21 cellular contexts compared by ENCODE assay signal in genomic region chr5:6755519-6755918, GRCh38. TPM values are rescaled to one million over a fixed set of nuclear protein-coding genes. Genes with fewer than 3 reads are reported as not detected.
A peak's percentile ranks its signal among the peaks of the same experiment; 100 is the strongest.
DNase-seq lines count a peak whose midpoint lies in the region; ATAC-seq, FAIRE-seq and TF ChIP-seq lines count a peak whose summit lies in the region.
"Had no signal": no experiment of that assay in that cellular context is flagged by ENCODE, and none has a peak within 500 bp of the region (broad histone marks: within the 10 kb centered on the region; RNA-seq: fewer than 3 reads in every experiment).

No MANE protein-coding gene starts in this region.

- POLR2A ChIA-PET in HepG2 (lab: Yijun Ruan, JAX), result no interaction called here

- H3K4me1 Mint-ChIP-seq in osteocyte (ENCODE audit: unreplicated experiment), result no peaks in the 10 kb centered on the region

- H3K9me3 ChIP-seq in liver (ENCODE audit: control insufficient read depth in 4 of 4, low read length in 3 of 4) (no peaks in the 10 kb centered on the region), HepG2 (ENCODE audit: low read length) (no peaks in the 10 kb centered on the region), upper lobe of right lung (no peaks in the 10 kb centered on the region)
- H3K9me3 ChIP-seq: A549, BE2C, SJSA1 had no signal

- H3K27me3 Mint-ChIP-seq in osteocyte (ENCODE audit: unreplicated experiment), result no peaks in the 10 kb centered on the region

- WGBS in liver, result 62% methylated on average over 12 of the region's 12 CpGs
- 98% methylated on average over 12 of the region's 12 CpGs for WGBS in HepG2 (ENCODE audit: low lambda C conversion rate)

- no peak overlapping the region for H2AFZ ChIP-seq in HepG2 (ENCODE audit: low read length)

- no peak overlapping the region for H3K4me3 Mint-ChIP-seq in osteocyte (ENCODE audit: unreplicated experiment)
- H3K4me3 Mint-ChIP-seq: HFFc6 had no signal

- no peaks in the 10 kb centered on the region for H3K27me3 ChIP-seq in liver (ENCODE audit: control insufficient read depth in 4 of 4, insufficient read depth in 4 of 4, low read length in 3 of 4)
- no peaks in the 10 kb centered on the region for H3K27me3 ChIP-seq in HepG2 (ENCODE audit: control insufficient read depth in 1 of 2, insufficient read depth in 2 of 2, low read length in 2 of 2)
- H3K27me3 ChIP-seq in upper lobe of right lung, result no peaks in the 10 kb centered on the region
- H3K27me3 ChIP-seq: BE2C, SJSA1 had no signal

- no peak for DNase-seq in HepG2 (ENCODE audit: low spot score)
- DNase-seq in cerebellum (ENCODE audit: low spot score), result peak; percentile 28
- peak; percentile 26 for DNase-seq in mesenteric fat pad (ENCODE audit: low spot score)
- peak; percentile 37 for DNase-seq in upper lobe of right lung
- DNase-seq in osteocyte (ENCODE audit: extremely low spot score, unreplicated experiment), result no peak
- DNase-seq in NCI-H2107 (lab: John Stamatoyannopoulos, UW), result no peak
- DNase-seq: BE2C, EL, GF-D8, HFFc6, NCI-H1092, NCI-H1436, NCI-H187 treated with DMSO at 0.1 percent for 48 hours, NCI-H2227 treated with DMSO at 0.1 percent for 48 hours, NCI-H510A had no signal

- H3K4me3 ChIP-seq in liver (ENCODE audit: low read depth in 1 of 3, low read length in 3 of 3) (no peak overlapping the region), HepG2 (replicated peaks in 1 of 3; ENCODE audit: insufficient read depth in 1 of 3, low read depth in 2 of 3, low read length in 3 of 3) (no peak overlapping the region), upper lobe of right lung (no peak overlapping the region)
- H3K4me3 ChIP-seq: A549, SJSA1 had no signal

- CTCF ChIA-PET in HepG2 (lab: Yijun Ruan, JAX; ENCODE audit: low intra/inter-chr PET ratio, low total read pairs), result no interaction called here

- ATAC-seq in HepG2 (no peak), upper lobe of right lung (no peak), GM19023 (IDR thresholded peaks at IDR 0.05; ENCODE audit: unreplicated experiment) (no peak)
- ATAC-seq: A549, Panc1 had no signal

- no peaks in the 10 kb centered on the region for H3K9me3 Mint-ChIP-seq in osteocyte (ENCODE audit: unreplicated experiment)
- H3K9me3 Mint-ChIP-seq: HFFc6 had no signal

- no peak for FAIRE-seq in HepG2 (lab: Jason Lieb, UNC)
- FAIRE-seq: A549, H54 had no signal

- in situ Hi-C loops in HepG2 (cut with HindIII; ENCODE audit: extremely low pct_ligation_motif_present, low pct_unique_long_range_greater_than_20kb), result no loop called here

- H4K20me1 ChIP-seq in HepG2 (ENCODE audit: insufficient read depth, low read length), result no peaks in the 10 kb centered on the region

- no peak overlapping the region for H3K27ac Mint-ChIP-seq in osteocyte (ENCODE audit: unreplicated experiment)
- H3K27ac Mint-ChIP-seq: HFFc6 had no signal

- no peaks in the 10 kb centered on the region for H3K79me2 ChIP-seq in HepG2 (ENCODE audit: insufficient read depth, low read length)

- no peak overlapping the region for H3K27ac ChIP-seq in liver (ENCODE audit: low read depth in 1 of 2, low read length in 2 of 2)
- no peak overlapping the region for H3K27ac ChIP-seq in HepG2 (ENCODE audit: extremely low read length, insufficient read depth, low read length)
- no peak overlapping the region for H3K27ac ChIP-seq in upper lobe of right lung
- H3K27ac ChIP-seq: A549, SJSA1 had no signal

- TF ChIP-seq CTCF in liver (IDR thresholded peaks at IDR 0.05; ENCODE audit: low read depth, low read length, missing input control) (no peak), HepG2 (CRISPR knock-in tag; IDR thresholded peaks at IDR 0.05) (no peak), upper lobe of right lung (IDR thresholded peaks at IDR 0.05) (no peak), osteocyte (IDR thresholded peaks at IDR 0.05) (no peak)

- H3K36me3 ChIP-seq in liver (ENCODE audit: control insufficient read depth in 4 of 4, insufficient read depth in 3 of 4, low read depth in 1 of 4, low read length in 3 of 4), result peaks cover 8 to 48% (median 43%) of the 10 kb centered on the region in 4 donors
- peaks cover 31 to 54% of the 10 kb centered on the region in 2 experiments for H3K36me3 ChIP-seq in HepG2 (replicated peaks in 1 of 2; ENCODE audit: control insufficient read depth in 1 of 2, insufficient read depth in 2 of 2, low read length in 2 of 2)
- H3K36me3 ChIP-seq in upper lobe of right lung, result peaks cover 67% of the 10 kb centered on the region

- intact Hi-C loops in HepG2 (cut with micrococcal nuclease; ENCODE audit: unreplicated experiment), result no loop called here
- intact Hi-C loops in upper lobe of right lung (cut with DNase I), result no loop called here

- TF ChIP-seq POLR2A in HepG2 (IDR thresholded peaks at IDR 0.05; ENCODE audit: insufficient read depth in 1 of 2, low read depth in 2 of 2, low read length in 2 of 2), result no peak

- H3K4me1 ChIP-seq in liver (ENCODE audit: control insufficient read depth in 4 of 4, insufficient read depth in 4 of 4, low read length in 3 of 4) (peaks cover 6 to 43% (median 32%) of the 10 kb centered on the region in 4 donors), HepG2 (ENCODE audit: insufficient read depth, low read length) (peaks cover 21% of the 10 kb centered on the region), upper lobe of right lung (no peaks in the 10 kb centered on the region)
- H3K4me1 ChIP-seq: BE2C, SJSA1 had no signal

- no peak for TF ChIP-seq EP300 in HepG2 (IDR thresholded peaks at IDR 0.05; ENCODE audit: low read depth in 2 of 2, low read length in 2 of 2)
- TF ChIP-seq EP300 in HepG2 (CRISPR knock-in tag; IDR thresholded peaks at IDR 0.05; ENCODE audit: borderline replicate concordance), result no peak

- H3K4me2 ChIP-seq in HepG2 (ENCODE audit: low read depth, low read length), result no peak overlapping the region
- H3K4me2 ChIP-seq: A549 had no signal

- BruUV-seq in HepG2 (replicated peaks; lab: Mats Ljungman, UMichigan), result no TSS peak

- H3K9ac ChIP-seq in liver (ENCODE audit: low read depth in 1 of 2, low read length in 2 of 2), result no peak overlapping the region
- H3K9ac ChIP-seq in HepG2 (ENCODE audit: insufficient read depth, low read depth, low read length), result no peak overlapping the region

- H3K36me3 Mint-ChIP-seq in osteocyte (ENCODE audit: unreplicated experiment), result peaks cover 51% of the 10 kb centered on the region

- TF ChIP-seq RAD21 in liver (IDR thresholded peaks at IDR 0.05) (no peak), HepG2 (CRISPR knock-in tag; IDR thresholded peaks at IDR 0.05) (no peak)

TF ChIP-seq in liver, 16 proteins besides CTCF, POLR2A, EP300 and RAD21:
- TF ChIP-seq RXRA (IDR thresholded peaks at IDR 0.05) (peak; percentile 33 to 51), SP1 (IDR thresholded peaks at IDR 0.05) (no peak)

TF ChIP-seq in HepG2, 621 proteins besides CTCF, POLR2A, EP300 and RAD21:
- TF ChIP-seq GABPA (IDR thresholded peaks at IDR 0.05; ENCODE audit: low read depth, low read length) (no peak), GABPA (CRISPR knock-in tag; IDR thresholded peaks at IDR 0.05; ENCODE audit: low read depth) (no peak), PAF1 (CRISPR knock-in tag; IDR thresholded peaks at IDR 0.05) (no peak), SRSF1 (optimal IDR thresholded peaks at IDR 0.05; ENCODE audit: low read depth, low read length) (no peak)
- TF ChIP-seq, protein P1, sequence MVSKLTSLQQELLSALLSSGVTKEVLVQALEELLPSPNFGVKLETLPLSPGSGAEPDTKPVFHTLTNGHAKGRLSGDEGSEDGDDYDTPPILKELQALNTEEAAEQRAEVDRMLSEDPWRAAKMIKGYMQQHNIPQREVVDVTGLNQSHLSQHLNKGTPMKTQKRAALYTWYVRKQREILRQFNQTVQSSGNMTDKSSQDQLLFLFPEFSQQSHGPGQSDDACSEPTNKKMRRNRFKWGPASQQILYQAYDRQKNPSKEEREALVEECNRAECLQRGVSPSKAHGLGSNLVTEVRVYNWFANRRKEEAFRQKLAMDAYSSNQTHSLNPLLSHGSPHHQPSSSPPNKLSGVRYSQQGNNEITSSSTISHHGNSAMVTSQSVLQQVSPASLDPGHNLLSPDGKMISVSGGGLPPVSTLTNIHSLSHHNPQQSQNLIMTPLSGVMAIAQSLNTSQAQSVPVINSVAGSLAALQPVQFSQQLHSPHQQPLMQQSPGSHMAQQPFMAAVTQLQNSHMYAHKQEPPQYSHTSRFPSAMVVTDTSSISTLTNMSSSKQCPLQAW (CRISPR knock-in tag; IDR thresholded peaks at IDR 0.05), result no peak

RNA-seq across cellular contexts. Expression of gene TENT4A, which starts 42.3 kb away (rescaled TPM):
- 10 to 100 TPM in 1 of 2 donors, 1 to 10 TPM in 1; 8.8 to 15.1 TPM for total RNA-seq in liver
- 1 to 10 TPM; 3.9 to 7.4 TPM for polyA plus RNA-seq in liver
- 7.7 and 13.3 TPM in 2 replicates for total RNA-seq in HepG2 (2016; rRNA removed; fragmentation: Illumina TruSeq; extraction: Trizol)
- total RNA-seq in HepG2 (2016; cell fraction: cytosol; rRNA removed; fragmentation: Illumina TruSeq; extraction: Trizol; ENCODE audit: low read depth), result 16.7 and 22.2 TPM in 2 replicates
- 6.3 and 11.6 TPM in 2 replicates for total RNA-seq in HepG2 (2016; cell fraction: insoluble cytoplasmic fraction; rRNA removed; fragmentation: Illumina TruSeq; extraction: Trizol)
- 9.3 and 11.2 TPM in 2 replicates for total RNA-seq in HepG2 (2016; cell fraction: membrane; rRNA removed; fragmentation: Illumina TruSeq; extraction: Trizol)
- 36.2 and 43.2 TPM in 2 replicates for total RNA-seq in HepG2 (2016; cell fraction: nucleus; rRNA removed; fragmentation: Illumina TruSeq; extraction: Trizol)
- 6.0 and 6.3 TPM in 2 replicates for polyA plus RNA-seq in HepG2 (2011; rRNA removed)
- polyA plus RNA-seq in HepG2 (2011; cell fraction: cytosol; rRNA removed), result 3.2 TPM in 2 replicates
- polyA plus RNA-seq in HepG2 (2011; cell fraction: nucleus; rRNA removed), result 38.9 and 57.3 TPM in 2 replicates
- polyA plus RNA-seq in HepG2 (2012), result 17.0 and 17.9 TPM in 2 replicates
- 0.76 and 1.1 TPM in 2 replicates for polyA plus RNA-seq in HepG2 (2016; cell fraction: cytosol; fragmentation: Illumina TruSeq; extraction: Trizol; ENCODE audit: low read depth)
- 7.6 and 11.0 TPM in 2 replicates for polyA plus RNA-seq in HepG2 (2016; cell fraction: insoluble cytoplasmic fraction; fragmentation: Illumina TruSeq; extraction: Trizol; ENCODE audit: low read depth)
- polyA plus RNA-seq in HepG2 (2016; cell fraction: membrane; fragmentation: Illumina TruSeq; extraction: Trizol; ENCODE audit: low read depth), result 3.0 TPM in 2 replicates
- polyA plus RNA-seq in HepG2 (2016; cell fraction: nucleus; fragmentation: Illumina TruSeq; extraction: Trizol; ENCODE audit: insufficient read depth, low read depth), result 55.5 and 57.3 TPM in 2 replicates
- 15.3 and 47.0 TPM in 2 replicates for polyA minus RNA-seq in HepG2 (2011; rRNA and poly(A)+ RNA removed; ENCODE audit: low replicate concordance)
- polyA minus RNA-seq in HepG2 (2011; cell fraction: cytosol; rRNA and poly(A)+ RNA removed), result 5.4 and 6.3 TPM in 2 replicates
- 44.4 and 60.9 TPM in 2 replicates for polyA minus RNA-seq in HepG2 (2011; cell fraction: nucleus; rRNA and poly(A)+ RNA removed)
- 34.5 TPM for total RNA-seq in cerebellum
- 29.8 TPM for total RNA-seq in mesenteric fat pad
- 19.9 TPM for total RNA-seq in upper lobe of right lung
- total RNA-seq in osteocyte, result 21.3 and 21.6 TPM in 2 replicates

Comparison
In these comparisons a context has a peak if more than half of its experiments do, and no peak if none do; other contexts are left out.
1. DNase-seq: peak in cerebellum (single experiment), mesenteric fat pad (single experiment) and upper lobe of right lung (single experiment); none in HepG2 (single experiment), osteocyte (single experiment) and NCI-H2107 (single experiment).